In the genomic region with DNA sequence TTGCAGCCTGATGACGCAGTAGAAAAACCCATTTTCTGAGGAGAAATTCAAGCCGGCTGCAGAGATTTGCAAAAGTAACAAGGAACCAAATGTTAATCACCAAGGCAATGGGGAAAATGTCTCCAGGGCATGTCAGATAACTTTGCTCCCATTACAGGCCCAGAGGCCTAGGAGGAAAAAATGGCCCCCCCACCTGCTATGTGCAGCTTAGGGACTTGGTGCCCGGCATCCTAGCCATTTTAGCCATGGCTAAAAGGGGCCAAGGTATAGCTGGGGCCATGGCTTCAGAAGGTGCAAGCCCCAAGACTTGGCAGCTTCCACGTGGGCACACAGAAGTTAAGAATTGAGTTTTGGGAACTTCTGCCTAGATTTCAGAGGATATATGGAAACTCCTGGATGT, we compare ENCODE assay signal across 9 cellular contexts.
"Had no signal": no experiment of that assay in that cellular context is flagged by ENCODE, and none has a peak within 500 bp of the region (broad histone marks: within the 10 kb centered on the region; RNA-seq: fewer than 3 reads in every experiment).

No MANE protein-coding gene starts in this region.

- H3K4me1 ChIP-seq: HAP-1 had no signal

- H3K36me3 ChIP-seq: HAP-1 had no signal

- DNase-seq: GM23248, GOT3, H7, IMR-90, KG1 had no signal

- H3K4me3 ChIP-seq: GM23248, HAP-1, K562 had no signal

- ATAC-seq: HCT116, K562 had no signal

- H3K9me3 ChIP-seq: HAP-1 had no signal

- H3K27ac ChIP-seq: GM23248 had no signal

- H3K9ac ChIP-seq: GM23248 had no signal

- H2AFZ ChIP-seq: GM23248 had no signal

- FAIRE-seq: HTR-8/SVneo, K562 had no signal
